ENCODE assay signal across 10 cellular contexts in the genomic region with DNA sequence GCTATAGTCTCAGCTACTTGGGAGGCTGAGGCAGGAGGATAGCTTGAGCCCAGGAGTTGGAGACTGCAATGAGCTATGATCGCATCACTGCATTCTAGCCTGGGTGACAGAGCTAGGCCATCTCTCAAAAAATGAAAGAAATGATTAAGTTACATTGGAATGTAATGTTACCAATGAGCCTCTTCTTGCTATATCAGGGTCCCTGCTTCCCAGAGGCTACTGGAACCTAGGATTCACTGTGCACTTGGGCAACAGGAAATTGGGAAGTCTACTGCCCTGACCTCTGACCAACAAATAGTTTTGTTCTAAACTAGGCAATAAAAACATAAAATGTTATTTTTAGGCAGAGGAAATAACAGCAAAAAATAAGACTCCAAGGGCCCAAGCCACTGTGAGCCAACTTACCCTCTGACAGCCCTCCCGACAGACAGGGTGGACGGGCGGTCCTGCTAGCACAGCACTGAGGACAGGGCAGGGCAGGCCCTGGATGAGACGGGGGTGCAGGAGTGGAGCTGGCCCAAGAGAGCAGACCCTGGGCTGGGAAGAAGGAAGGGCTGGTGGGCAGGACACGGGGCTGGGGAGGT. TPM values are rescaled to one million over a fixed set of nuclear protein-coding genes. Genes with fewer than 3 reads are reported as not detected.
DNase-seq lines count a peak whose midpoint lies in the region; ATAC-seq and TF ChIP-seq lines count a peak whose summit lies in the region.
"Had no signal": no experiment of that assay in that cellular context is flagged by ENCODE, and none has a peak within 500 bp of the region (broad histone marks: within the 10 kb centered on the region; RNA-seq: fewer than 3 reads in every experiment).

No MANE protein-coding gene starts in this region.

- no peaks in the 10 kb centered on the region for H3K9me3 ChIP-seq in left ventricle myocardium inferior (replicated peaks)
- no peaks in the 10 kb centered on the region for H3K9me3 ChIP-seq in mucosa of descending colon
- H3K9me3 ChIP-seq in uterus, result no peaks in the 10 kb centered on the region

- in situ Hi-C loops in brain microvascular endothelial cell (cut with HindIII; ENCODE audit: low pct_ligation_motif_present, low sequenced_read_pairs), result no loop called here

- H3K4me1 ChIP-seq in left ventricle myocardium inferior (peaks cover 82% of the 10 kb centered on the region), mucosa of descending colon (ENCODE audit: low read depth) (peaks cover 68% of the 10 kb centered on the region), uterus (peaks cover 6 to 25% of the 10 kb centered on the region in 2 donors)

- TF ChIP-seq CTCF in left ventricle myocardium inferior (IDR thresholded peaks at IDR 0.05; ENCODE audit: borderline replicate concordance) (no peak), brain microvascular endothelial cell (IDR thresholded peaks at IDR 0.05; ENCODE audit: low read depth, low read length, missing control alignments) (no peak), mucosa of descending colon (IDR thresholded peaks at IDR 0.05) (no peak), uterus (IDR thresholded peaks at IDR 0.05) (no peak)

- no peaks in the 10 kb centered on the region for H3K36me3 ChIP-seq in left ventricle myocardium inferior
- no peaks in the 10 kb centered on the region for H3K36me3 ChIP-seq in brain microvascular endothelial cell (replicated peaks)
- H3K36me3 ChIP-seq in mucosa of descending colon (ENCODE audit: low read depth), result no peaks in the 10 kb centered on the region
- no peaks in the 10 kb centered on the region for H3K36me3 ChIP-seq in uterus

- no peak overlapping the region for H3K4me3 ChIP-seq in left ventricle myocardium inferior
- no peak overlapping the region for H3K4me3 ChIP-seq in brain microvascular endothelial cell (ENCODE audit: low read depth, low read length)
- H3K4me3 ChIP-seq in mucosa of descending colon, result no peak overlapping the region
- no peak overlapping the region for H3K4me3 ChIP-seq in uterus

- H3K27ac ChIP-seq in left ventricle myocardium inferior (replicated peaks) (peak overlapping the region; percentile 77), brain microvascular endothelial cell (peak overlapping the region; percentile 97), uterus (peak overlapping the region; percentile 82 to 87)

- no peak for TF ChIP-seq POLR2A in uterus (IDR thresholded peaks at IDR 0.05)

- no peak for ATAC-seq in Right ventricle myocardium superior (ENCODE audit: poor library complexity)
- ATAC-seq in mucosa of descending colon, result peak; percentile 36

- intact Hi-C loops in left ventricle myocardium inferior (cut with micrococcal nuclease), result no loop called here
- intact Hi-C loops in Right ventricle myocardium superior (cut with DNase I), result no loop called here
- intact Hi-C loops in mucosa of descending colon (cut with DNase I, micrococcal nuclease), result loop anchor here in 1 of 2 donors (10.0 kb wide), 1 partner anchor 94 kb away; no protein-coding TSS in a partner anchor
- intact Hi-C loops in uterus (cut with DNase I; ENCODE audit: low total_unique reads), result loop anchor here (10.0 kb wide), 1 partner anchor 84 kb away; no protein-coding TSS in a partner anchor

- no peak for DNase-seq in left ventricle myocardium inferior
- no peak for DNase-seq in Right ventricle myocardium superior
- peak; percentile 84 for DNase-seq in brain microvascular endothelial cell
- no peak for DNase-seq in mucosa of descending colon
- peak in 1 of 2 donors; percentile 30 for DNase-seq in uterus
- no peak for DNase-seq in H4 (ENCODE audit: low spot score)
- no peak for DNase-seq in HPDE6-E6E7 (ENCODE audit: extremely low spot score)
- DNase-seq in NCI-H82 (lab: John Stamatoyannopoulos, UW), result no peak
- DNase-seq: activated gamma-delta T cell, NCI-H1092 had no signal

- H3K27me3 ChIP-seq in left ventricle myocardium inferior (ENCODE audit: low read depth), result no peaks in the 10 kb centered on the region
- H3K27me3 ChIP-seq in brain microvascular endothelial cell (replicated peaks), result no peaks in the 10 kb centered on the region
- no peaks in the 10 kb centered on the region for H3K27me3 ChIP-seq in uterus

RNA-seq across cellular contexts. Expression of gene NSMCE1, which starts 27.5 kb away (rescaled TPM):
- total RNA-seq in left ventricle myocardium inferior (38.6 TPM), Right ventricle myocardium superior (36.0 TPM), mucosa of descending colon (10 to 100 TPM; 39.3 to 50.1 (median 48.9) TPM), uterus (10 to 100 TPM in 3 of 4 donors, 1 to 10 TPM in 1; 3.2 to 43.6 (median 35.6) TPM)
- 49.4 and 52.6 TPM in 2 replicates for total RNA-seq in H4 (2014; rRNA removed; shearing (Covaris generic))

RNA-seq across cellular contexts. Expression of gene KDM8, which starts 37.7 kb away (rescaled TPM):
- total RNA-seq in left ventricle myocardium inferior (3.2 TPM), Right ventricle myocardium superior (2.9 TPM), mucosa of descending colon (10 to 100 TPM in 1 of 3 donors, 1 to 10 TPM in 2; 8.7 to 12.9 (median 8.9) TPM), uterus (10 to 100 TPM in 2 of 4 donors, 1 to 10 TPM in 1, not detected in 1; 4.1 to 31.0 (median 11.5) TPM)
- 3.6 and 5.0 TPM in 2 replicates for total RNA-seq in H4 (2014; rRNA removed; shearing (Covaris generic))
